ENCODE assay signal across 32 cellular contexts in genomic region chr20:39631557-39631956, GRCh38.
A peak's percentile ranks its signal among the peaks of the same experiment; 100 is the strongest.
DNase-seq lines count a peak whose midpoint lies in the region; ATAC-seq, FAIRE-seq and TF ChIP-seq lines count a peak whose summit lies in the region.
"Had no signal": no experiment of that assay in that cellular context is flagged by ENCODE, and none has a peak within 500 bp of the region (broad histone marks: within the 10 kb centered on the region; RNA-seq: fewer than 3 reads in every experiment).

No MANE protein-coding gene starts in this region.

- H2AFZ ChIP-seq in keratinocyte (ENCODE audit: control insufficient read depth, low read length), result no peak overlapping the region

- H3K4me3 ChIP-seq in choroid plexus epithelial cell (ENCODE audit: low read depth, low read length), result no peak overlapping the region
- no peak overlapping the region for H3K4me3 ChIP-seq in keratinocyte (ENCODE audit: control insufficient read depth in 2 of 3, extremely low read depth in 1 of 3, insufficient read depth in 2 of 3, low read depth in 1 of 3, low read length in 3 of 3)
- H3K4me3 ChIP-seq in Caco-2 (ENCODE audit: low read depth, low read length), result no peak overlapping the region
- no peak overlapping the region for H3K4me3 ChIP-seq in body of pancreas
- no peak overlapping the region for H3K4me3 ChIP-seq in WERI-Rb-1 (ENCODE audit: low read depth, low read length)
- H3K4me3 ChIP-seq: A549, stomach, thyroid gland had no signal

- intact Hi-C loops in Caco-2 (cut with micrococcal nuclease; ENCODE audit: unreplicated experiment), result no loop called here
- intact Hi-C loops in body of pancreas (cut with DNase I), result no loop called here

- no peak overlapping the region for H3K27ac Mint-ChIP-seq in Caco-2 (ENCODE audit: unreplicated experiment)
- H3K27ac Mint-ChIP-seq: activated naive CD4-positive, alpha-beta T cell treated with anti-CD3 and anti-CD28 coated beads, Interleukin-2, amount 50 U/mL, for 24 hours; B cell; CD8-positive, alpha-beta T cell; natural killer cell; T-cell had no signal

- POLR2A ChIA-PET in Caco-2 (lab: Charles Lee), result no interaction called here

- no peaks in the 10 kb centered on the region for H4K20me1 ChIP-seq in keratinocyte (ENCODE audit: control insufficient read depth, extremely low read depth, insufficient read depth, low read length)

- H3K4me3 Mint-ChIP-seq in Caco-2 (ENCODE audit: unreplicated experiment), result no peak overlapping the region
- H3K4me3 Mint-ChIP-seq: activated naive CD4-positive, alpha-beta T cell treated with anti-CD3 and anti-CD28 coated beads, Interleukin-2, amount 50 U/mL, for 24 hours; B cell; CD8-positive, alpha-beta T cell; natural killer cell; T-cell had no signal

- no peaks in the 10 kb centered on the region for H3K79me2 ChIP-seq in keratinocyte (ENCODE audit: control insufficient read depth, insufficient read depth, low read length)

- H3K9me3 Mint-ChIP-seq in Caco-2 (ENCODE audit: unreplicated experiment), result no peaks in the 10 kb centered on the region
- H3K9me3 Mint-ChIP-seq: activated naive CD4-positive, alpha-beta T cell treated with anti-CD3 and anti-CD28 coated beads, Interleukin-2, amount 50 U/mL, for 24 hours; CD8-positive, alpha-beta T cell; natural killer cell; T-cell had no signal

- H3K4me1 Mint-ChIP-seq in Caco-2 (ENCODE audit: low read depth, unreplicated experiment), result peaks cover 5% of the 10 kb centered on the region
- H3K4me1 Mint-ChIP-seq: activated naive CD4-positive, alpha-beta T cell treated with anti-CD3 and anti-CD28 coated beads, Interleukin-2, amount 50 U/mL, for 24 hours; B cell; natural killer cell; T-cell had no signal

- no peak for TF ChIP-seq CTCF in choroid plexus epithelial cell (conservative IDR thresholded peaks at IDR 0.05; ENCODE audit: low read depth, low read length)
- no peak for TF ChIP-seq CTCF in keratinocyte (optimal IDR thresholded peaks at IDR 0.05 in 1 of 3, IDR thresholded peaks at IDR 0.05 in 1 of 3, conservative IDR thresholded peaks at IDR 0.05 in 1 of 3; ENCODE audit: extremely low read depth in 1 of 3, insufficient read depth in 2 of 3, low read length in 3 of 3)
- TF ChIP-seq CTCF in Caco-2 (IDR thresholded peaks at IDR 0.05; ENCODE audit: insufficient read depth in 1 of 2, low read depth in 1 of 2, low read length in 1 of 2, severe bottlenecking in 1 of 2, unreplicated experiment in 1 of 2), result no peak
- no peak for TF ChIP-seq CTCF in body of pancreas (IDR thresholded peaks at IDR 0.05)
- no peak for TF ChIP-seq CTCF in WERI-Rb-1 (IDR thresholded peaks at IDR 0.05; ENCODE audit: low read depth, low read length)

- H3K9me1 ChIP-seq in keratinocyte (ENCODE audit: control insufficient read depth, extremely low read depth, insufficient read depth, low read length), result no peaks in the 10 kb centered on the region

- H3K27ac ChIP-seq in keratinocyte (ENCODE audit: control insufficient read depth, insufficient read depth, low read length), result no peak overlapping the region
- no peak overlapping the region for H3K27ac ChIP-seq in body of pancreas
- no peak overlapping the region for H3K27ac ChIP-seq in WERI-Rb-1
- H3K27ac ChIP-seq: A549, stomach, thyroid gland had no signal

- TF ChIP-seq POLR2A in body of pancreas (IDR thresholded peaks at IDR 0.05), result no peak

- H3K9ac ChIP-seq in keratinocyte (ENCODE audit: control insufficient read depth, extremely low read depth, insufficient read depth, low read length), result no peak overlapping the region

- no peak for ATAC-seq in body of pancreas
- ATAC-seq: A549; activated CD4-positive, CD25-positive, alpha-beta regulatory T cell treated with anti-CD3 and anti-CD28 coated beads, Interleukin-2, amount 50 U/mL, for 24 hours; CD8-positive, alpha-beta T cell; natural killer cell; PC-3; T-cell had no signal

- H3K4me2 ChIP-seq in keratinocyte (ENCODE audit: control insufficient read depth, extremely low read depth, insufficient read depth, low read depth, low read length), result peak overlapping the region; percentile 55
- H3K4me2 ChIP-seq: A549 had no signal

- peak; percentile 12 for DNase-seq in AG08395 (ENCODE audit: low spot score)
- DNase-seq in RKO (ENCODE audit: low spot score), result peak; percentile 24
- DNase-seq in choroid plexus epithelial cell (ENCODE audit: low read depth), result peak; percentile 53
- peak; percentile 45 for DNase-seq in keratinocyte (ENCODE audit: low read depth, low spot score)
- no peak for DNase-seq in stimulated activated CD8-positive, alpha-beta memory T cell treated with anti-CD3 and anti-CD28 coated beads, Interleukin-4, amount 100 ng/mL, for 48 hours
- no peak for DNase-seq in Caco-2
- no peak for DNase-seq in body of pancreas
- DNase-seq in WERI-Rb-1, result no peak
- DNase-seq: activated CD4-positive, alpha-beta T cell treated with anti-CD3 and anti-CD28 coated beads, Interleukin-2, amount 50 U/mL, for 48 hours; amygdala; CD8-positive, alpha-beta T cell; cerebellar nuclear complex; DMS 273 treated with DMSO at 0.1 percent for 48 hours; foreskin melanocyte; IMR-90; natural killer cell; NCI-H1092; NCI-H187; NCI-H2171; NCI-H524; PC-3; SIG-M5; small intestine; stimulated activated CD4-positive, alpha-beta T cell treated with anti-CD3 and anti-CD28 coated beads, Interleukin-1b, Interleukin-23, amount 100 ng/mL, for 48 hours; stomach; T-cell; thyroid gland had no signal

- H3K27me3 ChIP-seq in keratinocyte (ENCODE audit: control insufficient read depth, extremely low read depth, insufficient read depth, low read length) (no peaks in the 10 kb centered on the region), Caco-2 (replicated peaks; ENCODE audit: control insufficient read depth, insufficient read depth, low read length) (no peaks in the 10 kb centered on the region), body of pancreas (no peaks in the 10 kb centered on the region), WERI-Rb-1 (ENCODE audit: insufficient read depth, low read depth, severe bottlenecking) (peaks cover 20% of the 10 kb centered on the region)
- H3K27me3 ChIP-seq: thyroid gland had no signal

- no peaks in the 10 kb centered on the region for H3K36me3 ChIP-seq in keratinocyte (ENCODE audit: control insufficient read depth in 2 of 2, extremely low read depth in 1 of 2, insufficient read depth in 2 of 2, low read length in 2 of 2)
- H3K36me3 ChIP-seq in Caco-2 (ENCODE audit: control insufficient read depth, insufficient read depth, low read length), result no peaks in the 10 kb centered on the region
- H3K36me3 ChIP-seq in body of pancreas (replicated peaks in 1 of 2; ENCODE audit: insufficient read depth in 1 of 2, low read depth in 2 of 2), result no peaks in the 10 kb centered on the region
- no peaks in the 10 kb centered on the region for H3K36me3 ChIP-seq in WERI-Rb-1
- H3K36me3 ChIP-seq: stomach, thyroid gland had no signal

- CTCF ChIA-PET in Caco-2 (lab: Charles Lee), result no interaction called here

- FAIRE-seq in keratinocyte (lab: Jason Lieb, UNC), result peak; percentile 81
- FAIRE-seq: A549, H54, small intestine had no signal

- H3K36me3 Mint-ChIP-seq in Caco-2 (ENCODE audit: insufficient read depth, unreplicated experiment), result no peaks in the 10 kb centered on the region
- H3K36me3 Mint-ChIP-seq: activated naive CD4-positive, alpha-beta T cell treated with anti-CD3 and anti-CD28 coated beads, Interleukin-2, amount 50 U/mL, for 24 hours; CD8-positive, alpha-beta T cell; natural killer cell; T-cell had no signal

- H3K9me3 ChIP-seq in keratinocyte (ENCODE audit: control insufficient read depth, low read depth, low read length) (no peaks in the 10 kb centered on the region), Caco-2 (no peaks in the 10 kb centered on the region), body of pancreas (no peaks in the 10 kb centered on the region), WERI-Rb-1 (ENCODE audit: severe bottlenecking) (no peaks in the 10 kb centered on the region)
- H3K9me3 ChIP-seq: A549, stomach, thyroid gland had no signal

- H3K4me1 ChIP-seq in keratinocyte (ENCODE audit: control insufficient read depth, extremely low read depth, insufficient read depth, low read length) (peaks cover 18% of the 10 kb centered on the region), Caco-2 (no peaks in the 10 kb centered on the region; the same call in 1 of the 2 replicates), body of pancreas (no peaks in the 10 kb centered on the region)
- H3K4me1 ChIP-seq: A549, stomach, thyroid gland had no signal

- dilution Hi-C loops in keratinocyte (cut with MboI; ENCODE audit: extremely low pct_ligation_motif_present, low sequenced_read_pairs), result no loop called here

- H3K27me3 Mint-ChIP-seq in Caco-2 (ENCODE audit: insufficient read depth, unreplicated experiment), result peaks cover 15% of the 10 kb centered on the region
- H3K27me3 Mint-ChIP-seq: activated naive CD4-positive, alpha-beta T cell treated with anti-CD3 and anti-CD28 coated beads, Interleukin-2, amount 50 U/mL, for 24 hours; B cell had no signal

- BruUV-seq in Caco-2 (replicated peaks; lab: Mats Ljungman, UMichigan), result no TSS peak

Comparison
In these comparisons a context has a peak if more than half of its experiments do, and no peak if none do; other contexts are left out.
1. DNase-seq: peak in AG08395 (single experiment), RKO (single experiment), choroid plexus epithelial cell (single experiment) and keratinocyte (single experiment); none in stimulated activated CD8-positive, alpha-beta memory T cell treated with anti-CD3 and anti-CD28 coated beads, Interleukin-4, amount 100 ng/mL, for 48 hours (single experiment), Caco-2 (0 of 2), body of pancreas (0 of 4) and WERI-Rb-1 (single experiment).